8 cellular contexts compared by ENCODE assay signal in the genomic region with DNA sequence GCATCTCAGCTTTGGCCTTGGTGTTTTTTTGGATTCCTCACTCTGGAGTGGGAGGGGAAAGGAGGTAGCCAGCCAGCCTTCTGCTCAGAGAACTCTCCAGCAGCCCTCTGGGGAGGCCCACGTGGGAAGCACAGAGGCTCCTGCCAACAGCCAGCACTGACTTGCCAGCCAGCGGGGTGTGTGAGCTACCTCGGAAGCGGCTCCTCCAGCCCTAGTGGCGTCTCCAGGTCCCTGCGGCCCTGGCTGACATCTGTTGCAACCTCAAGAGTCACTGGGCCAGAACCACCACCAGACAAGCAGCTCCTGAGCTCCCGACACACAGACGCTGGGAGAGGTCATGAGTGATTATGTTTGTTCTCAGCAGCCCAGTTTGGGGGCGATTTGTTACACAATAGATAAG.
DNase-seq lines count a peak whose midpoint lies in the region; ATAC-seq and TF ChIP-seq lines count a peak whose summit lies in the region.

No MANE protein-coding gene starts in this region.

- H3K4me3 ChIP-seq in SJCRH30 (no peak overlapping the region), heart right ventricle (no peak overlapping the region)

- TF ChIP-seq CTCF in heart right ventricle (IDR thresholded peaks at IDR 0.05): peak in 6 of 9 donors; percentile 9 to 55 (median 41)

- H3K4me1 ChIP-seq in SJCRH30 (peaks cover 24% of the 10 kb centered on the region), heart right ventricle (peaks cover 0 to 17% (median 12%) of the 10 kb centered on the region in 9 donors)

- WGBS in heart right ventricle, 2 donors: 27 to 41% methylated on average over 9 of the region's 9 CpGs

- DNase-seq in SJCRH30 (peak; percentile 78 to 83), heart right ventricle (peak; percentile 67 to 86), sciatic nerve (ENCODE audit: low spot score) (peak; percentile 85), NOMO-1 treated with DMSO at 0.1 percent for 48 hours (lab: John Stamatoyannopoulos, UW; ENCODE audit: unreplicated experiment) (no peak)
- DNase-seq in stimulated activated CD4-positive, alpha-beta T cell treated with anti-CD3 and anti-CD28 coated beads, Interleukin-4, amount 100 ng/mL, for 1 hour: no peak

- H3K9me3 ChIP-seq in SJCRH30 (replicated peaks) (no peaks in the 10 kb centered on the region), heart right ventricle (no peaks in the 10 kb centered on the region)

- ATAC-seq in GM18511 (IDR thresholded peaks at IDR 0.05; ENCODE audit: unreplicated experiment) (peak; percentile 59), heart right ventricle (peak; percentile 92 to 99 (median 96)), sciatic nerve (peak; percentile 97), GM21360 (IDR thresholded peaks at IDR 0.05; ENCODE audit: unreplicated experiment) (no peak), GM19395 (IDR thresholded peaks at IDR 0.05; ENCODE audit: unreplicated experiment) (no peak)

- H3K36me3 ChIP-seq in SJCRH30 (no peaks in the 10 kb centered on the region), heart right ventricle (no peaks in the 10 kb centered on the region)

- peak overlapping the region; percentile 11; the same call in 1 of the 2 replicates for H3K27ac ChIP-seq in SJCRH30
- H3K27ac ChIP-seq in heart right ventricle: peak overlapping the region in 1 of 10 donors; percentile 45

- intact Hi-C loops in heart right ventricle (cut with DNase I) (loop anchor here in 1 of 10 donors (5.0 kb wide), 1 partner anchor 365 kb away; no protein-coding TSS in a partner anchor), sciatic nerve (cut with DNase I) (no loop called here)

- H3K27me3 ChIP-seq in SJCRH30: no peaks in the 10 kb centered on the region
- no peaks in the 10 kb centered on the region for H3K27me3 ChIP-seq in heart right ventricle

Comparison
In these comparisons a context has a peak if more than half of its experiments do, and no peak if none do; other contexts are left out.
1. ATAC-seq: peak in GM18511 (single experiment), heart right ventricle (8 of 8) and sciatic nerve (single experiment); none in GM21360 (single experiment) and GM19395 (single experiment).
2. DNase-seq: peak in SJCRH30 (2 of 2), heart right ventricle (2 of 2) and sciatic nerve (single experiment); none in stimulated activated CD4-positive, alpha-beta T cell treated with anti-CD3 and anti-CD28 coated beads, Interleukin-4, amount 100 ng/mL, for 1 hour (single experiment) and NOMO-1 treated with DMSO at 0.1 percent for 48 hours (single experiment).